Comparison of ENCODE assay signal across 7 cellular contexts in the genomic region with DNA sequence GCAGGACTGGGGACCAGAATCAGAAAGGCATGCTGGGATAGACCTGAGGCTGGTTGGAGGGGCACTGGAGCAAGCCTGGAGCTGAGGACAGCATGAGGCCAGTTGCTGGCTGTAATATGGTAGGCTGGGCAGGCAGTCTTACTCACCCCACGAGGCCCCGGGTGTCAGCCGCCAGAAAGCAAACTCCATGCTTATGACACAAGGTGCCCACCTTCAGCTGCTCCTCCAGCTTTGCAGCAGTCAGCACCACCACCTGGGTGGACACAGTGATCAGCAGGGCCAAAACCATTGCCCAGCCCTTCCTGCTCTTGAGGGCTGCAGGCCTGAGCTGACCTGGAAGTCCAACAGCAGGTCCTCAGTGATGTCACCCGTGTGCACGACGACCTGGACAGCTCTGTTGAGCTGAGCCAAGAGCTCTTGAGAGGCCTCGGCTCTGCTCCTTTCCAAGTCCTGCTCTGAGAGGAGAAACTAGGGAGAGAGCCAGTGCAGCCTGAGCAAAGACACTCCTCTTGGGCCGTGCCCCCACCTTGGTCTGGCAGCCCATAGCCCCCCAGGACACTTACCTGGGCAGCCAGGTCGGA. TPM values are rescaled to one million over a fixed set of nuclear protein-coding genes. Genes with fewer than 3 reads are reported as not detected.
DNase-seq lines count a peak whose midpoint lies in the region; ATAC-seq and TF ChIP-seq lines count a peak whose summit lies in the region.
"Had no signal": no experiment of that assay in that cellular context is flagged by ENCODE, and none has a peak within 500 bp of the region (broad histone marks: within the 10 kb centered on the region; RNA-seq: fewer than 3 reads in every experiment).

No MANE protein-coding gene starts in this region.

- H3K4me1 ChIP-seq in foreskin keratinocyte, result peaks cover 4% of the 10 kb centered on the region
- H3K4me1 ChIP-seq: A549 had no signal

- H3K4me1 Mint-ChIP-seq in T-helper 1 cell treated with Interleukin-12 subunit alpha and Interleukin-12 subunit beta and Interleukin-4 antibody, amounts not matched to agents 30 μg/mL and 1 μg/mL, for 36 hours (ENCODE audit: low read depth), result peaks cover 22% of the 10 kb centered on the region

- H3K27me3 ChIP-seq in foreskin keratinocyte, result no peaks in the 10 kb centered on the region

- no peak for DNase-seq in T-helper 1 cell
- no peak for DNase-seq in foreskin keratinocyte
- DNase-seq in NCI-H524 treated with DMSO at 0.1 percent for 48 hours (lab: John Stamatoyannopoulos, UW), result no peak

- H3K4me3 Mint-ChIP-seq in T-helper 1 cell treated with Interleukin-12 subunit alpha and Interleukin-12 subunit beta and Interleukin-4 antibody, amounts not matched to agents 30 μg/mL and 1 μg/mL, for 36 hours, result peak overlapping the region; percentile 96

- peak overlapping the region; percentile 92 for H3K27ac Mint-ChIP-seq in T-helper 1 cell treated with Interleukin-12 subunit alpha and Interleukin-12 subunit beta and Interleukin-4 antibody, amounts not matched to agents 30 μg/mL and 1 μg/mL, for 36 hours

- H3K36me3 Mint-ChIP-seq in T-helper 1 cell treated with Interleukin-12 subunit alpha and Interleukin-12 subunit beta and Interleukin-4 antibody, amounts not matched to agents 30 μg/mL and 1 μg/mL, for 36 hours (ENCODE audit: low read depth), result peaks cover 28% of the 10 kb centered on the region

- H3K27me3 Mint-ChIP-seq in T-helper 1 cell treated with Interleukin-12 subunit alpha and Interleukin-12 subunit beta and Interleukin-4 antibody, amounts not matched to agents 30 μg/mL and 1 μg/mL, for 36 hours (ENCODE audit: low read depth), result no peaks in the 10 kb centered on the region

- no peaks in the 10 kb centered on the region for H3K9me3 Mint-ChIP-seq in T-helper 1 cell treated with Interleukin-12 subunit alpha and Interleukin-12 subunit beta and Interleukin-4 antibody, amounts not matched to agents 30 μg/mL and 1 μg/mL, for 36 hours

- no peak overlapping the region for H3K27ac ChIP-seq in foreskin keratinocyte
- H3K27ac ChIP-seq in temporal lobe (ENCODE audit: low read depth, low read length), result peak overlapping the region; percentile 33
- H3K27ac ChIP-seq: A549 had no signal

- ATAC-seq in foreskin keratinocyte (peak; percentile 9), HG03460 (IDR thresholded peaks at IDR 0.05; ENCODE audit: unreplicated experiment) (no peak)

- TF ChIP-seq CTCF in foreskin keratinocyte (conservative IDR thresholded peaks at IDR 0.05), result no peak

RNA-seq across cellular contexts. Expression of a gene that starts 0.7 kb away (rescaled TPM):
- 4.3 and 6.7 TPM in 2 replicates for total RNA-seq in foreskin keratinocyte
- polyA plus RNA-seq in foreskin keratinocyte, result 3.9 and 4.8 TPM in 2 replicates
- total RNA-seq in temporal lobe, result 3.0 TPM

RNA-seq across cellular contexts. Expression of a gene that starts 9.9 kb away (rescaled TPM):
- total RNA-seq in foreskin keratinocyte (18.2 and 20.1 TPM in 2 replicates), temporal lobe (6.4 TPM)
- 25.8 and 27.8 TPM in 2 replicates for polyA plus RNA-seq in foreskin keratinocyte

RNA-seq across cellular contexts. Expression of a gene that starts 13.3 kb away (rescaled TPM):
- total RNA-seq in foreskin keratinocyte (not detected in 2 replicates), temporal lobe (under 0.01 TPM)
- not detected in 2 replicates for polyA plus RNA-seq in foreskin keratinocyte

RNA-seq across cellular contexts. Expression of a gene that starts 26.7 kb away (rescaled TPM):
- total RNA-seq in foreskin keratinocyte (27.7 and 28.0 TPM in 2 replicates), temporal lobe (62.9 TPM)
- 13.3 and 16.1 TPM in 2 replicates for polyA plus RNA-seq in foreskin keratinocyte

RNA-seq across cellular contexts. Expression of a gene that starts 43.4 kb away (rescaled TPM):
- total RNA-seq in foreskin keratinocyte (13.9 and 14.8 TPM in 2 replicates), temporal lobe (1.7 TPM)
- 14.5 and 16.0 TPM in 2 replicates for polyA plus RNA-seq in foreskin keratinocyte
